12 cellular contexts compared by ENCODE assay signal in genomic region chr9:16257604-16258003, GRCh38.
DNase-seq lines count a peak whose midpoint lies in the region; ATAC-seq, FAIRE-seq and TF ChIP-seq lines count a peak whose summit lies in the region.
"Had no signal": no experiment of that assay in that cellular context is flagged by ENCODE, and none has a peak within 500 bp of the region (broad histone marks: within the 10 kb centered on the region; RNA-seq: fewer than 3 reads in every experiment).

No MANE protein-coding gene starts in this region.

- H3K4me3 ChIP-seq in AG04449 (ENCODE audit: low read depth, low read length): no peak overlapping the region
- no peak overlapping the region for H3K4me3 ChIP-seq in kidney epithelial cell (ENCODE audit: low read depth, low read length)
- no peak overlapping the region for H3K4me3 ChIP-seq in small intestine (ENCODE audit: low read depth in 1 of 2, low read length in 2 of 2)

- H3K9me3 Mint-ChIP-seq in HFFc6: no peaks in the 10 kb centered on the region
- H3K9me3 Mint-ChIP-seq: activated CD4-positive, alpha-beta memory T cell treated with anti-CD3 and anti-CD28 coated beads, Interleukin-2, amount 10 ng/mL, durations not matched to agents 7 days and 5 days had no signal

- no peak for DNase-seq in AG04449 (ENCODE audit: low read depth, low spot score)
- no peak for DNase-seq in HFFc6
- peak; percentile 22 for DNase-seq in astrocyte of the hippocampus (ENCODE audit: low read depth, low spot score)
- no peak for DNase-seq in kidney epithelial cell (ENCODE audit: low read depth)
- DNase-seq in OCI-M2 (lab: John Stamatoyannopoulos, UW; ENCODE audit: unreplicated experiment): no peak
- no peak for DNase-seq in small intestine
- DNase-seq in cortex of kidney (lab: John Stamatoyannopoulos, UW): no peak
- DNase-seq: activated CD4-positive, alpha-beta memory T cell treated with anti-CD3 and anti-CD28 coated beads, Interleukin-2, amount 10 ng/mL, durations not matched to agents 7 days and 5 days; aorta had no signal

- no peaks in the 10 kb centered on the region for H3K9me3 ChIP-seq in small intestine (ENCODE audit: control insufficient read depth, low read depth)

- peaks cover 2% of the 10 kb centered on the region for H3K27me3 Mint-ChIP-seq in HFFc6 (ENCODE audit: insufficient read depth)
- H3K27me3 Mint-ChIP-seq: activated CD4-positive, alpha-beta memory T cell treated with anti-CD3 and anti-CD28 coated beads, Interleukin-2, amount 10 ng/mL, durations not matched to agents 7 days and 5 days; stimulated activated memory B cell treated with anti-CD40 and anti-IgM and Interleukin-4, amounts not matched to agents 10 μg/mL and 1 μg/mL and 100 μg/mL, for 72 hours had no signal

- peak; percentile 48 for TF ChIP-seq CTCF in AG04449 (IDR thresholded peaks at IDR 0.05; ENCODE audit: insufficient read depth, low read length, missing control alignments)
- peak; percentile 80 for TF ChIP-seq CTCF in HFFc6 (IDR thresholded peaks at IDR 0.05)
- TF ChIP-seq CTCF in kidney epithelial cell (IDR thresholded peaks at IDR 0.05; ENCODE audit: insufficient read depth, low read length, poor library complexity, severe bottlenecking): peak; percentile 67

- FAIRE-seq in small intestine (lab: Jason Lieb, UNC): no peak

- 65 to 71% (median 71%) methylated on average over 2 of the region's 2 CpGs for WGBS in small intestine, 3 donors

- no peaks in the 10 kb centered on the region for H3K27me3 ChIP-seq in kidney epithelial cell (ENCODE audit: control insufficient read depth, insufficient read depth, low read length)
- no peaks in the 10 kb centered on the region for H3K27me3 ChIP-seq in small intestine (ENCODE audit: control insufficient read depth in 2 of 2, insufficient read depth in 2 of 2, low read length in 2 of 2)

- H3K4me1 Mint-ChIP-seq in HFFc6 (ENCODE audit: low read depth): peaks cover 13% of the 10 kb centered on the region
- H3K4me1 Mint-ChIP-seq: activated CD4-positive, alpha-beta memory T cell treated with anti-CD3 and anti-CD28 coated beads, Interleukin-2, amount 10 ng/mL, durations not matched to agents 7 days and 5 days; stimulated activated memory B cell treated with anti-CD40 and anti-IgM and Interleukin-4, amounts not matched to agents 10 μg/mL and 1 μg/mL and 100 μg/mL, for 72 hours had no signal

- H3K4me3 Mint-ChIP-seq in HFFc6: no peak overlapping the region
- H3K4me3 Mint-ChIP-seq: activated CD4-positive, alpha-beta memory T cell treated with anti-CD3 and anti-CD28 coated beads, Interleukin-2, amount 10 ng/mL, durations not matched to agents 7 days and 5 days; stimulated activated memory B cell treated with anti-CD40 and anti-IgM and Interleukin-4, amounts not matched to agents 10 μg/mL and 1 μg/mL and 100 μg/mL, for 72 hours had no signal

- no peaks in the 10 kb centered on the region for H3K36me3 Mint-ChIP-seq in HFFc6 (ENCODE audit: low read depth)
- H3K36me3 Mint-ChIP-seq: stimulated activated memory B cell treated with anti-CD40 and anti-IgM and Interleukin-4, amounts not matched to agents 10 μg/mL and 1 μg/mL and 100 μg/mL, for 72 hours had no signal

- H3K27ac Mint-ChIP-seq in HFFc6: no peak overlapping the region
- H3K27ac Mint-ChIP-seq: activated CD4-positive, alpha-beta memory T cell treated with anti-CD3 and anti-CD28 coated beads, Interleukin-2, amount 10 ng/mL, durations not matched to agents 7 days and 5 days; stimulated activated memory B cell treated with anti-CD40 and anti-IgM and Interleukin-4, amounts not matched to agents 10 μg/mL and 1 μg/mL and 100 μg/mL, for 72 hours had no signal

- H3K36me3 ChIP-seq in kidney epithelial cell (ENCODE audit: control insufficient read depth, insufficient read depth, low read length): no peaks in the 10 kb centered on the region
- H3K36me3 ChIP-seq in small intestine (ENCODE audit: control insufficient read depth in 2 of 2, insufficient read depth in 2 of 2, low read length in 2 of 2): no peaks in the 10 kb centered on the region

- no peaks in the 10 kb centered on the region for H3K4me1 ChIP-seq in small intestine (ENCODE audit: control insufficient read depth in 2 of 2, insufficient read depth in 1 of 2, low read depth in 1 of 2, low read length in 1 of 2)

- CTCF ChIA-PET in AG04449 (lab: Yijun Ruan, JAX): interaction anchor here (1.0 to 5.1 kb wide), 6 partner anchors 10 to 59 kb away, joined by 3 to 37 read pairs (median 6); no protein-coding TSS in a partner anchor

- POLR2A ChIA-PET in AG04449 (lab: Yijun Ruan, JAX): no interaction called here

- ATAC-seq in GM19328 (IDR thresholded peaks at IDR 0.05; ENCODE audit: unreplicated experiment): no peak
- ATAC-seq: sciatic nerve; stimulated activated memory B cell treated with anti-CD40 and anti-IgM and Interleukin-4, amounts not matched to agents 10 μg/mL and 1 μg/mL and 100 μg/mL, for 72 hours had no signal

- no peak overlapping the region for H3K27ac ChIP-seq in small intestine (ENCODE audit: low read depth in 1 of 2, low read length in 1 of 2)
